ENCODE assay signal across 8 cellular contexts in genomic region chr7:117019786-117020604, GRCh38.
DNase-seq lines count a peak whose midpoint lies in the region; ATAC-seq and TF ChIP-seq lines count a peak whose summit lies in the region.

No MANE protein-coding gene starts in this region.

- H3K4me1 ChIP-seq in left lung: peaks cover 2 to 4% of the 10 kb centered on the region in 2 donors
- peaks cover 0 to 62% of the 10 kb centered on the region in 2 donors for H3K4me1 ChIP-seq in thoracic aorta (ENCODE audit: control insufficient read depth in 1 of 2, low read depth in 2 of 2)

- no peak overlapping the region for H3K4me3 ChIP-seq in left lung
- peak overlapping the region; percentile 72 for H3K4me3 ChIP-seq in thoracic aorta

- H3K9me3 ChIP-seq in left lung: no peaks in the 10 kb centered on the region
- H3K9me3 ChIP-seq in thoracic aorta: no peaks in the 10 kb centered on the region

- TF ChIP-seq CTCF in left lung (IDR thresholded peaks at IDR 0.05) (no peak), thoracic aorta (IDR thresholded peaks at IDR 0.05) (no peak)

- ATAC-seq in left lung (peak; percentile 93), thoracic aorta (ENCODE audit: insufficient number of reproducible peaks, low FRiP score, low read depth) (peak; percentile 47), HG03175 (IDR thresholded peaks at IDR 0.05; ENCODE audit: unreplicated experiment) (no peak), GM19397 (IDR thresholded peaks at IDR 0.05; ENCODE audit: unreplicated experiment) (no peak)

- no peaks in the 10 kb centered on the region for H3K36me3 ChIP-seq in left lung
- no peaks in the 10 kb centered on the region for H3K36me3 ChIP-seq in thoracic aorta

- DNase-seq in ELF-1 (ENCODE audit: low read depth, low spot score): peak; percentile 94
- DNase-seq in NCI-H524 (lab: John Stamatoyannopoulos, UW): peak; percentile 77 to 90
- peak; percentile 77 to 97 for DNase-seq in dermis microvascular lymphatic vessel endothelial cell (ENCODE audit: low read depth in 2 of 2)
- DNase-seq in left lung: peak; percentile 59 to 63
- DNase-seq in thoracic aorta (ENCODE audit: low spot score): peak; percentile 8
- no peak for DNase-seq in T-helper 9 cell

- H3K27me3 ChIP-seq in left lung (no peaks in the 10 kb centered on the region), thoracic aorta (replicated peaks; ENCODE audit: insufficient read depth) (no peaks in the 10 kb centered on the region)

- intact Hi-C loops in left lung (cut with DNase I): no loop called here

- H3K27ac ChIP-seq in left lung: peak overlapping the region in 1 of 2 donors; percentile 62
- H3K27ac ChIP-seq in thoracic aorta: peak overlapping the region; percentile 36 to 58

Comparison
In these comparisons a context has a peak if more than half of its experiments do, and no peak if none do; other contexts are left out.
1. ATAC-seq: peak in left lung (single experiment) and thoracic aorta (single experiment); none in HG03175 (single experiment) and GM19397 (single experiment).